In genomic region chr2:97691166-97691565, GRCh38 we compare ENCODE assay signal across 20 cellular contexts. TPM values are rescaled to one million over a fixed set of nuclear protein-coding genes. Genes with fewer than 3 reads are reported as not detected.
"Had no signal": no experiment of that assay in that cellular context is flagged by ENCODE, and none has a peak within 500 bp of the region (broad histone marks: within the 10 kb centered on the region; RNA-seq: fewer than 3 reads in every experiment).

No MANE protein-coding gene starts in this region.

- H3K27ac ChIP-seq: adrenal gland, body of pancreas, coronary artery, epithelial cell of prostate, gastroesophageal sphincter, parathyroid adenoma, thyroid gland, uterus had no signal

- H2AFZ ChIP-seq: parathyroid adenoma had no signal

- H3K9me3 ChIP-seq: adrenal gland, body of pancreas, gastroesophageal sphincter, thyroid gland, uterus had no signal

- H3K4me1 ChIP-seq: adrenal gland, body of pancreas, gastroesophageal sphincter, parathyroid adenoma, thyroid gland, uterus had no signal

- H3K27me3 ChIP-seq: adrenal gland, body of pancreas, gastroesophageal sphincter, thyroid gland, uterus had no signal

- H3K9me3 Mint-ChIP-seq: activated CD4-positive, alpha-beta T cell treated with anti-CD3 and anti-CD28 coated beads, Interleukin-2, amount 10 ng/mL, durations not matched to agents 7 days and 5 days; activated naive CD4-positive, alpha-beta T cell treated with anti-CD3 and anti-CD28 coated beads, Interleukin-2, amount 10 ng/mL, durations not matched to agents 7 days and 5 days; activated T-helper 17 cell treated with anti-CD3 and anti-CD28 coated beads, Interleukin-2, amount 50 U/mL, for 72 hours had no signal

- H3K4me3 ChIP-seq: adrenal gland, body of pancreas, coronary artery, gastroesophageal sphincter, thyroid gland, uterus had no signal

- H3K9ac ChIP-seq: parathyroid adenoma had no signal

- H3K36me3 Mint-ChIP-seq: activated naive CD4-positive, alpha-beta T cell treated with anti-CD3 and anti-CD28 coated beads, Interleukin-2, amount 10 ng/mL, durations not matched to agents 7 days and 5 days had no signal

- DNase-seq: activated CD4-positive, alpha-beta T cell treated with anti-CD3 and anti-CD28 coated beads, Interleukin-2, amount 10 ng/mL, durations not matched to agents 7 days and 5 days; activated CD4-positive, CD25-positive, alpha-beta regulatory T cell; activated CD8-positive, alpha-beta memory T cell treated with anti-CD3 and anti-CD28 coated beads for 24 hours; activated naive CD4-positive, alpha-beta T cell treated with anti-CD3 and anti-CD28 coated beads, Interleukin-2, amount 10 ng/mL, durations not matched to agents 7 days and 5 days; activated T-cell treated with anti-CD3 and anti-CD28 coated beads for 4 hours; body of pancreas; central memory CD4-positive, alpha-beta T cell; effector memory CD4-positive, alpha-beta T cell; retina; stimulated activated CD4-positive, alpha-beta T cell treated with anti-CD3 and anti-CD28 coated beads, Interleukin-4, amount 100 ng/mL, for 4 hours; T-helper 17 cell; thyroid gland; uterus had no signal

- H3K36me3 ChIP-seq: adrenal gland, gastroesophageal sphincter, thyroid gland, uterus had no signal

- H3K27ac Mint-ChIP-seq: activated CD4-positive, alpha-beta T cell treated with anti-CD3 and anti-CD28 coated beads, Interleukin-2, amount 10 ng/mL, durations not matched to agents 7 days and 5 days; activated naive CD4-positive, alpha-beta T cell treated with anti-CD3 and anti-CD28 coated beads, Interleukin-2, amount 10 ng/mL, durations not matched to agents 7 days and 5 days; activated T-helper 17 cell treated with anti-CD3 and anti-CD28 coated beads, Interleukin-2, amount 50 U/mL, for 72 hours; T-helper 17 cell had no signal

- ATAC-seq: activated T-helper 17 cell treated with anti-CD3 and anti-CD28 coated beads, Interleukin-2, amount 50 U/mL, for 72 hours; body of pancreas; gastroesophageal sphincter; T-helper 17 cell had no signal

- H3K79me2 ChIP-seq: parathyroid adenoma had no signal

- H3K4me3 Mint-ChIP-seq: activated CD4-positive, alpha-beta T cell treated with anti-CD3 and anti-CD28 coated beads, Interleukin-2, amount 10 ng/mL, durations not matched to agents 7 days and 5 days; activated naive CD4-positive, alpha-beta T cell treated with anti-CD3 and anti-CD28 coated beads, Interleukin-2, amount 10 ng/mL, durations not matched to agents 7 days and 5 days; activated T-helper 17 cell treated with anti-CD3 and anti-CD28 coated beads, Interleukin-2, amount 50 U/mL, for 72 hours; T-helper 17 cell had no signal

- H3K27me3 Mint-ChIP-seq: activated CD4-positive, alpha-beta T cell treated with anti-CD3 and anti-CD28 coated beads, Interleukin-2, amount 10 ng/mL, durations not matched to agents 7 days and 5 days; activated T-helper 17 cell treated with anti-CD3 and anti-CD28 coated beads, Interleukin-2, amount 50 U/mL, for 72 hours had no signal

RNA-seq across cellular contexts. Expression of gene ZAP70, which starts 22.2 kb away (rescaled TPM):
- total RNA-seq: lung microvascular endothelial cell had no signal
